Comparison of ENCODE assay signal across 14 cellular contexts in genomic region chr6:87257046-87257445, GRCh38.
A peak's percentile ranks its signal among the peaks of the same experiment; 100 is the strongest.
DNase-seq lines count a peak whose midpoint lies in the region; ATAC-seq, FAIRE-seq and TF ChIP-seq lines count a peak whose summit lies in the region.
"Had no signal": no experiment of that assay in that cellular context is flagged by ENCODE, and none has a peak within 500 bp of the region (broad histone marks: within the 10 kb centered on the region; RNA-seq: fewer than 3 reads in every experiment).

No MANE protein-coding gene starts in this region.

- DNase-seq in GM19239 (ENCODE audit: insufficient read length, low spot score) (no peak), WTC11 (ENCODE audit: low spot score) (no peak), cerebellum (ENCODE audit: low spot score) (peak; percentile 20)
- no peak for DNase-seq in activated CD4-positive, alpha-beta memory T cell treated with anti-CD3 and anti-CD28 coated beads, Interleukin-2, amount 10 ng/mL, durations not matched to agents 7 days and 5 days
- no peak for DNase-seq in activated naive CD4-positive, alpha-beta T cell treated with anti-CD3 and anti-CD28 coated beads, Interleukin-2, amount 50 U/mL, for 72 hours (ENCODE audit: low spot score in 2 of 2)
- DNase-seq: Calu3; CD4-positive, alpha-beta memory T cell; DMS53; DMS79 treated with DMSO at 0.1 percent for 48 hours had no signal

- H3K9me3 Mint-ChIP-seq in WTC11, result peaks cover 68% of the 10 kb centered on the region
- H3K9me3 Mint-ChIP-seq in activated CD4-positive, alpha-beta memory T cell treated with anti-CD3 and anti-CD28 coated beads, Interleukin-2, amount 10 ng/mL, durations not matched to agents 7 days and 5 days, result no peaks in the 10 kb centered on the region
- peaks cover 25 to 35% of the 10 kb centered on the region in 2 donors for H3K9me3 Mint-ChIP-seq in activated naive CD4-positive, alpha-beta T cell treated with anti-CD3 and anti-CD28 coated beads, Interleukin-2, amount 50 U/mL, for 72 hours

- POLR2A ChIA-PET in WTC11 (lab: Charles Lee), result no interaction called here
- POLR2A ChIA-PET in activated CD4-positive, alpha-beta memory T cell treated with anti-CD3 and anti-CD28 coated beads, Interleukin-2, amount 10 ng/mL, durations not matched to agents 7 days and 5 days (lab: Charles Lee), result no interaction called here

- ATAC-seq in WTC11 (peak; percentile 40), GM21528 (IDR thresholded peaks at IDR 0.05; ENCODE audit: low FRiP score, unreplicated experiment) (no peak), HG03095 (IDR thresholded peaks at IDR 0.05; ENCODE audit: unreplicated experiment) (no peak)
- ATAC-seq in activated naive CD4-positive, alpha-beta T cell treated with anti-CD3 and anti-CD28 coated beads, Interleukin-2, amount 50 U/mL, for 72 hours, result no peak
- ATAC-seq: HCT116 had no signal

- H3K4me1 Mint-ChIP-seq in WTC11, result peaks cover 20% of the 10 kb centered on the region
- H3K4me1 Mint-ChIP-seq in activated CD4-positive, alpha-beta memory T cell treated with anti-CD3 and anti-CD28 coated beads, Interleukin-2, amount 10 ng/mL, durations not matched to agents 7 days and 5 days, result peaks cover 14% of the 10 kb centered on the region

- 0 out of 2 replicates have a peak overlapping the region, but pooled peaks have one; percentile 42 for H3K27ac Mint-ChIP-seq in WTC11
- no peak overlapping the region for H3K27ac Mint-ChIP-seq in activated CD4-positive, alpha-beta memory T cell treated with anti-CD3 and anti-CD28 coated beads, Interleukin-2, amount 10 ng/mL, durations not matched to agents 7 days and 5 days
- H3K27ac Mint-ChIP-seq in activated naive CD4-positive, alpha-beta T cell treated with anti-CD3 and anti-CD28 coated beads, Interleukin-2, amount 50 U/mL, for 72 hours, result no peak overlapping the region
- H3K27ac Mint-ChIP-seq: CD4-positive, alpha-beta memory T cell; H9 had no signal

- peaks cover 93% of the 10 kb centered on the region for H3K36me3 Mint-ChIP-seq in WTC11
- peaks cover 82% of the 10 kb centered on the region for H3K36me3 Mint-ChIP-seq in activated CD4-positive, alpha-beta memory T cell treated with anti-CD3 and anti-CD28 coated beads, Interleukin-2, amount 10 ng/mL, durations not matched to agents 7 days and 5 days (ENCODE audit: low read depth)
- H3K36me3 Mint-ChIP-seq in activated naive CD4-positive, alpha-beta T cell treated with anti-CD3 and anti-CD28 coated beads, Interleukin-2, amount 50 U/mL, for 72 hours, result peaks cover 80 to 82% of the 10 kb centered on the region in 2 donors

- CTCF ChIA-PET in WTC11 (lab: Charles Lee), result interaction anchor here (1.7 kb wide), 1 partner anchor 178 kb away, joined by 3 read pairs; no protein-coding TSS in a partner anchor
- CTCF ChIA-PET in activated CD4-positive, alpha-beta memory T cell treated with anti-CD3 and anti-CD28 coated beads, Interleukin-2, amount 10 ng/mL, durations not matched to agents 7 days and 5 days (lab: Charles Lee), result no interaction called here

- TF ChIP-seq CTCF in WTC11 (IDR thresholded peaks at IDR 0.05), result no peak

- peaks cover 5% of the 10 kb centered on the region; the same call in 1 of the 2 replicates for H3K27me3 Mint-ChIP-seq in WTC11 (ENCODE audit: low read depth)
- no peaks in the 10 kb centered on the region for H3K27me3 Mint-ChIP-seq in activated CD4-positive, alpha-beta memory T cell treated with anti-CD3 and anti-CD28 coated beads, Interleukin-2, amount 10 ng/mL, durations not matched to agents 7 days and 5 days
- H3K27me3 Mint-ChIP-seq: CD4-positive, alpha-beta memory T cell had no signal

- H3K4me3 Mint-ChIP-seq in WTC11, result no peak overlapping the region
- H3K4me3 Mint-ChIP-seq in activated CD4-positive, alpha-beta memory T cell treated with anti-CD3 and anti-CD28 coated beads, Interleukin-2, amount 10 ng/mL, durations not matched to agents 7 days and 5 days, result no peak overlapping the region
- H3K4me3 Mint-ChIP-seq: CD4-positive, alpha-beta memory T cell; H9 had no signal

- FAIRE-seq in GM19239 (lab: Jason Lieb, UNC), result peak; percentile 64
- FAIRE-seq: G401.6 had no signal

TF ChIP-seq in WTC11, 78 proteins besides CTCF, POLR2A, EP300 and RAD21:
- TF ChIP-seq TP53 (CRISPR knock-in tag; IDR thresholded peaks at IDR 0.05) (no peak), USF1 (CRISPR knock-in tag; IDR thresholded peaks at IDR 0.05) (no peak), ZNF138 (CRISPR knock-in tag; conservative IDR thresholded peaks at IDR 0.05) (no peak), ZSCAN18 (CRISPR knock-in tag; IDR thresholded peaks at IDR 0.05) (no peak), CBFB (CRISPR knock-in tag; IDR thresholded peaks at IDR 0.05; ENCODE audit: low read depth) (no peak)
